ENCODE assay signal across 25 cellular contexts in the genomic region with DNA sequence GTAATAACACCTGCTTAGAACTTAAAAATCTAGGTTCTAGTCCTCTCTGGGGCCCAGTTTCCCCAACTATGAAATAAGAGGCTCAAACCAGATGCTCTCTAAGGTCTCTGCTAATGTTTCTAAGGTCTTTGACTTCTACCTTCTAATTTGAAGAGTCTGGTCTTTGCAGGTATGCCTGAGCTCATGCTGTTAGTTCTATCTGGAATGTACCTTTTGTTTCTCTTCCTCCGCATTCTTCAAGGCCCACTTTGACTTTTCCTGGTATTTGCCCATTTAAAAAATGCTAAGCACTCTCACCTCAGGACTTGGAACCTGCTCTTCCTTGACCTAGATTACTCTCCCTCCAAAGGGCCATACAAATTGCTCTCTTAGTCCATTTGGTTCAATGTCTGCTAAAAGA.
"Had no signal": no experiment of that assay in that cellular context is flagged by ENCODE, and none has a peak within 500 bp of the region (broad histone marks: within the 10 kb centered on the region; RNA-seq: fewer than 3 reads in every experiment).

No MANE protein-coding gene starts in this region.

- ATAC-seq: activated T-cell treated with anti-CD3 and anti-CD28 coated beads, Interleukin-2, amount 50 U/mL, for 72 hours; SK-N-SH treated with all-trans-retinoic acid at 6 μM for 48 hours had no signal

- H3K27me3 ChIP-seq: Peyer's patch, SJSA1 had no signal

- H3K4me3 ChIP-seq: Peyer's patch, SJSA1 had no signal

- H3K9me3 ChIP-seq: Peyer's patch, SJSA1 had no signal

- H3K4me1 ChIP-seq: Peyer's patch had no signal

- H3K4me1 Mint-ChIP-seq: activated CD4-positive, alpha-beta memory T cell treated with anti-CD3 and anti-CD28 coated beads, Interleukin-2, amount 10 ng/mL, durations not matched to agents 7 days and 5 days had no signal

- H3K4me3 Mint-ChIP-seq: activated B cell treated with CpG ODN at 0.5 μM for 24 hours; activated CD4-positive, alpha-beta memory T cell treated with anti-CD3 and anti-CD28 coated beads, Interleukin-2, amount 10 ng/mL, durations not matched to agents 7 days and 5 days; activated CD4-positive, alpha-beta T cell treated with anti-CD3 and anti-CD28 coated beads, Interleukin-2, amount 10 ng/mL, durations not matched to agents 7 days and 5 days; activated naive CD4-positive, alpha-beta T cell treated with anti-CD3 and anti-CD28 coated beads, Interleukin-2, amount 10 ng/mL, durations not matched to agents 7 days and 5 days; activated naive CD8-positive, alpha-beta T cell treated with anti-CD3 and anti-CD28 coated beads for 36 hours; activated T-cell treated with anti-CD3 and anti-CD28 coated beads, Interleukin-2, amount 50 U/mL, for 72 hours; T-helper 1 cell treated with Interleukin-12 subunit alpha and Interleukin-12 subunit beta and Interleukin-4 antibody, amounts not matched to agents 30 μg/mL and 1 μg/mL, for 36 hours had no signal

- DNase-seq: activated B cell treated with CpG ODN at 0.5 μM for 24 hours; activated CD4-positive, alpha-beta memory T cell treated with anti-CD3 and anti-CD28 coated beads, Interleukin-2, amount 10 ng/mL, durations not matched to agents 7 days and 5 days; activated CD4-positive, alpha-beta T cell treated with anti-CD3 and anti-CD28 coated beads for 1 hour; activated CD4-positive, alpha-beta T cell treated with anti-CD3 and anti-CD28 coated beads, Interleukin-2, amount 10 ng/mL, durations not matched to agents 7 days and 5 days; activated gamma-delta T cell treated with Interleukin-2 at 50 U/mL for 16 hours; activated naive CD4-positive, alpha-beta T cell treated with anti-CD3 and anti-CD28 coated beads, Interleukin-2, amount 10 ng/mL, durations not matched to agents 7 days and 5 days; activated naive CD8-positive, alpha-beta T cell treated with anti-CD3 and anti-CD28 coated beads for 36 hours; activated T-cell treated with anti-CD3 and anti-CD28 coated beads for 4 hours; activated T-cell treated with anti-CD3 and anti-CD28 coated beads, Interleukin-2, amount 50 U/mL, for 72 hours; cerebellar nuclear complex; MM.1S; NCI-H1105; NCI-H146; NCI-H187 treated with DMSO at 0.1 percent for 48 hours; NCI-H2081 treated with DMSO at 0.1 percent for 48 hours; NCI-H446; NCI-H524; Peyer's patch; SHP77; SW 1271; T-helper 9 cell had no signal

- H3K27me3 Mint-ChIP-seq: activated B cell treated with CpG ODN at 0.5 μM for 24 hours; activated CD4-positive, alpha-beta memory T cell treated with anti-CD3 and anti-CD28 coated beads, Interleukin-2, amount 10 ng/mL, durations not matched to agents 7 days and 5 days; activated CD4-positive, alpha-beta T cell treated with anti-CD3 and anti-CD28 coated beads, Interleukin-2, amount 10 ng/mL, durations not matched to agents 7 days and 5 days; activated naive CD4-positive, alpha-beta T cell treated with anti-CD3 and anti-CD28 coated beads, Interleukin-2, amount 10 ng/mL, durations not matched to agents 7 days and 5 days; activated naive CD8-positive, alpha-beta T cell treated with anti-CD3 and anti-CD28 coated beads for 36 hours had no signal

- H3K27ac Mint-ChIP-seq: activated B cell treated with CpG ODN at 0.5 μM for 24 hours; activated CD4-positive, alpha-beta memory T cell treated with anti-CD3 and anti-CD28 coated beads, Interleukin-2, amount 10 ng/mL, durations not matched to agents 7 days and 5 days; activated CD4-positive, alpha-beta T cell treated with anti-CD3 and anti-CD28 coated beads, Interleukin-2, amount 10 ng/mL, durations not matched to agents 7 days and 5 days; activated naive CD4-positive, alpha-beta T cell treated with anti-CD3 and anti-CD28 coated beads, Interleukin-2, amount 10 ng/mL, durations not matched to agents 7 days and 5 days; activated naive CD8-positive, alpha-beta T cell treated with anti-CD3 and anti-CD28 coated beads for 36 hours; activated T-cell treated with anti-CD3 and anti-CD28 coated beads, Interleukin-2, amount 50 U/mL, for 72 hours; activated T-helper 2 cell treated with anti-CD3 and anti-CD28 coated beads, Interferon-gamma antibody, Interleukin-2, Interleukin-4, amounts not matched to agents 10 μg/mL and 5 μg/mL and 100 μg/mL, durations not matched to agents 14 hours and 24 hours and 36 hours; T-helper 1 cell treated with Interleukin-12 subunit alpha and Interleukin-12 subunit beta and Interleukin-4 antibody, amounts not matched to agents 30 μg/mL and 1 μg/mL, for 36 hours had no signal

- H3K27ac ChIP-seq: Peyer's patch, SJSA1 had no signal
